9 cellular contexts compared by ENCODE assay signal in genomic region chr3:27722957-27723802, GRCh38. TPM values are rescaled to one million over a fixed set of nuclear protein-coding genes. Genes with fewer than 3 reads are reported as not detected.
DNase-seq lines count a peak whose midpoint lies in the region; ATAC-seq, FAIRE-seq and TF ChIP-seq lines count a peak whose summit lies in the region.
"Had no signal": no experiment of that assay in that cellular context is flagged by ENCODE, and none has a peak within 500 bp of the region (broad histone marks: within the 10 kb centered on the region; RNA-seq: fewer than 3 reads in every experiment).

No MANE protein-coding gene starts in this region.

- H2AFZ ChIP-seq in GM23338 (no peak overlapping the region; the same call in 1 of the 2 replicates), HepG2 (ENCODE audit: low read length) (no peak overlapping the region)

- H3K36me3 ChIP-seq in GM23338 (ENCODE audit: insufficient read depth) = no peaks in the 10 kb centered on the region
- no peaks in the 10 kb centered on the region for H3K36me3 ChIP-seq in HepG2 (replicated peaks in 1 of 2; ENCODE audit: control insufficient read depth in 1 of 2, insufficient read depth in 2 of 2, low read length in 2 of 2)

- no peak overlapping the region for H3K27ac Mint-ChIP-seq in GM23338
- H3K27ac Mint-ChIP-seq in brain = peak overlapping the region in 2 of 5 experiments; percentile 46 to 88

- H3F3A ChIP-seq in GM23338 (replicated peaks; ENCODE audit: low read depth) = peaks cover 33% of the 10 kb centered on the region

- POLR2A ChIA-PET in HepG2 (lab: Yijun Ruan, JAX) = no interaction called here

- ATAC-seq in GM23338 = no peak
- ATAC-seq in HepG2 = no peak

- TF ChIP-seq POLR2A in HepG2 (IDR thresholded peaks at IDR 0.05; ENCODE audit: insufficient read depth in 1 of 2, low read depth in 2 of 2, low read length in 2 of 2) = no peak

- TF ChIP-seq CTCF in AG10803 (conservative IDR thresholded peaks at IDR 0.05; ENCODE audit: low read length) = no peak
- no peak for TF ChIP-seq CTCF in GM23338 (conservative IDR thresholded peaks at IDR 0.05; ENCODE audit: low read depth in 2 of 2)
- TF ChIP-seq CTCF in brain (conservative IDR thresholded peaks at IDR 0.05) = no peak
- TF ChIP-seq CTCF in HepG2 (CRISPR knock-in tag; IDR thresholded peaks at IDR 0.05) = no peak

- H4K20me1 ChIP-seq in GM23338 (replicated peaks; ENCODE audit: insufficient read depth) = peaks cover 21% of the 10 kb centered on the region
- H4K20me1 ChIP-seq in HepG2 (ENCODE audit: insufficient read depth, low read length) = no peaks in the 10 kb centered on the region

- CTCF ChIA-PET in HepG2 (lab: Yijun Ruan, JAX; ENCODE audit: low intra/inter-chr PET ratio, low total read pairs) = no interaction called here

- no peaks in the 10 kb centered on the region for H3K9me2 ChIP-seq in GM23338 (ENCODE audit: insufficient read depth)

- H3K27ac ChIP-seq in GM23338 (ENCODE audit: low read depth) (no peak overlapping the region), HepG2 (ENCODE audit: extremely low read length, insufficient read depth, low read length) (no peak overlapping the region)

- DNase-seq in AG10803 (ENCODE audit: low read depth) = no peak
- DNase-seq in GM23338 (ENCODE audit: low spot score) = peak; percentile 67
- peak; percentile 25 for DNase-seq in myocyte (ENCODE audit: low read depth)
- DNase-seq in NCI-H1436 (lab: John Stamatoyannopoulos, UW) = no peak
- no peak for DNase-seq in T-helper 9 cell
- no peak for DNase-seq in HepG2 (ENCODE audit: low spot score)
- DNase-seq in ecto neural progenitor cell (ENCODE audit: low spot score) = no peak
- DNase-seq: amygdala had no signal

- no peak for FAIRE-seq in HepG2 (lab: Jason Lieb, UNC)

- no peaks in the 10 kb centered on the region for H3K36me3 Mint-ChIP-seq in GM23338 (ENCODE audit: low read depth)
- no peaks in the 10 kb centered on the region for H3K36me3 Mint-ChIP-seq in brain

- H3K4me1 Mint-ChIP-seq in GM23338 (peaks cover 74% of the 10 kb centered on the region), brain (peaks cover 42% of the 10 kb centered on the region)

- TF ChIP-seq EP300 in HepG2 (IDR thresholded peaks at IDR 0.05; ENCODE audit: low read depth in 2 of 2, low read length in 2 of 2) = no peak
- no peak for TF ChIP-seq EP300 in HepG2 (CRISPR knock-in tag; IDR thresholded peaks at IDR 0.05; ENCODE audit: borderline replicate concordance)

- 60% methylated on average over 31 of the region's 31 CpGs for WGBS in HepG2 (ENCODE audit: low lambda C conversion rate)

- H3K27me3 ChIP-seq in GM23338 (ENCODE audit: insufficient read depth) = peaks cover 100% of the 10 kb centered on the region
- H3K27me3 ChIP-seq in HepG2 (ENCODE audit: control insufficient read depth in 1 of 2, insufficient read depth in 2 of 2, low read length in 2 of 2) = peaks cover 4 to 70% of the 10 kb centered on the region in 2 experiments

- no peaks in the 10 kb centered on the region for H3K9me3 ChIP-seq in HepG2 (ENCODE audit: low read length)

- intact Hi-C loops in HepG2 (cut with micrococcal nuclease; ENCODE audit: unreplicated experiment) = no loop called here

- H3K4me3 ChIP-seq in AG10803 (ENCODE audit: low read length) = peak overlapping the region; percentile 22
- peak overlapping the region; percentile 62 for H3K4me3 ChIP-seq in GM23338
- H3K4me3 ChIP-seq in HepG2 (replicated peaks in 1 of 3; ENCODE audit: insufficient read depth in 1 of 3, low read depth in 2 of 3, low read length in 3 of 3) = no peak overlapping the region

- no peaks in the 10 kb centered on the region for H3K79me2 ChIP-seq in GM23338 (replicated peaks; ENCODE audit: insufficient read depth)
- no peaks in the 10 kb centered on the region for H3K79me2 ChIP-seq in HepG2 (ENCODE audit: insufficient read depth, low read length)

- in situ Hi-C loops in HepG2 (cut with HindIII; ENCODE audit: extremely low pct_ligation_motif_present, low pct_unique_long_range_greater_than_20kb) = no loop called here

- H3K4me2 ChIP-seq in GM23338 (peak overlapping the region; percentile 90), HepG2 (ENCODE audit: low read depth, low read length) (no peak overlapping the region)

- H3K9me3 Mint-ChIP-seq in GM23338 (no peaks in the 10 kb centered on the region; the same call in 1 of the 3 replicates), brain (peaks cover 0 to 10% (median 0%) of the 10 kb centered on the region in 5 experiments)

- H3K4me1 ChIP-seq in GM23338 (ENCODE audit: insufficient read depth) (peaks cover 81% of the 10 kb centered on the region), HepG2 (ENCODE audit: insufficient read depth, low read length) (peaks cover 41% of the 10 kb centered on the region)

- H3K4me3 Mint-ChIP-seq in GM23338 (peak overlapping the region; percentile 76), brain (peak overlapping the region; percentile 76 to 88 (median 81))

- BruUV-seq in HepG2 (replicated peaks; lab: Mats Ljungman, UMichigan) = no TSS peak

- peaks cover 93% of the 10 kb centered on the region for H3K27me3 Mint-ChIP-seq in GM23338 (ENCODE audit: insufficient read depth, low read depth, poor library complexity)
- peaks cover 96% of the 10 kb centered on the region for H3K27me3 Mint-ChIP-seq in brain

- TF ChIP-seq RAD21 in HepG2 (CRISPR knock-in tag; IDR thresholded peaks at IDR 0.05) = no peak

- no peak overlapping the region for H3K9ac ChIP-seq in HepG2 (ENCODE audit: insufficient read depth, low read depth, low read length)

TF ChIP-seq in GM23338, 12 proteins besides CTCF, POLR2A, EP300 and RAD21:
- TF ChIP-seq JUNB (IDR thresholded peaks at IDR 0.05; ENCODE audit: unreplicated experiment) (no peak), EZH2 (IDR thresholded peaks at IDR 0.05; ENCODE audit: low read depth, unreplicated experiment) (peak; percentile 95)

TF ChIP-seq in HepG2, 621 proteins besides CTCF, POLR2A, EP300 and RAD21:
- TF ChIP-seq RORA (CRISPR knock-in tag; IDR thresholded peaks at IDR 0.05) = no peak
- TF ChIP-seq HMG20A (CRISPR knock-in tag; IDR thresholded peaks at IDR 0.05; ENCODE audit: borderline replicate concordance) = no peak
- no peak for TF ChIP-seq FOXJ3 (CRISPR knock-in tag; IDR thresholded peaks at IDR 0.05; ENCODE audit: borderline replicate concordance)
- no peak for TF ChIP-seq ZNF44 (CRISPR knock-in tag; IDR thresholded peaks at IDR 0.05)
- TF ChIP-seq, protein P1, sequence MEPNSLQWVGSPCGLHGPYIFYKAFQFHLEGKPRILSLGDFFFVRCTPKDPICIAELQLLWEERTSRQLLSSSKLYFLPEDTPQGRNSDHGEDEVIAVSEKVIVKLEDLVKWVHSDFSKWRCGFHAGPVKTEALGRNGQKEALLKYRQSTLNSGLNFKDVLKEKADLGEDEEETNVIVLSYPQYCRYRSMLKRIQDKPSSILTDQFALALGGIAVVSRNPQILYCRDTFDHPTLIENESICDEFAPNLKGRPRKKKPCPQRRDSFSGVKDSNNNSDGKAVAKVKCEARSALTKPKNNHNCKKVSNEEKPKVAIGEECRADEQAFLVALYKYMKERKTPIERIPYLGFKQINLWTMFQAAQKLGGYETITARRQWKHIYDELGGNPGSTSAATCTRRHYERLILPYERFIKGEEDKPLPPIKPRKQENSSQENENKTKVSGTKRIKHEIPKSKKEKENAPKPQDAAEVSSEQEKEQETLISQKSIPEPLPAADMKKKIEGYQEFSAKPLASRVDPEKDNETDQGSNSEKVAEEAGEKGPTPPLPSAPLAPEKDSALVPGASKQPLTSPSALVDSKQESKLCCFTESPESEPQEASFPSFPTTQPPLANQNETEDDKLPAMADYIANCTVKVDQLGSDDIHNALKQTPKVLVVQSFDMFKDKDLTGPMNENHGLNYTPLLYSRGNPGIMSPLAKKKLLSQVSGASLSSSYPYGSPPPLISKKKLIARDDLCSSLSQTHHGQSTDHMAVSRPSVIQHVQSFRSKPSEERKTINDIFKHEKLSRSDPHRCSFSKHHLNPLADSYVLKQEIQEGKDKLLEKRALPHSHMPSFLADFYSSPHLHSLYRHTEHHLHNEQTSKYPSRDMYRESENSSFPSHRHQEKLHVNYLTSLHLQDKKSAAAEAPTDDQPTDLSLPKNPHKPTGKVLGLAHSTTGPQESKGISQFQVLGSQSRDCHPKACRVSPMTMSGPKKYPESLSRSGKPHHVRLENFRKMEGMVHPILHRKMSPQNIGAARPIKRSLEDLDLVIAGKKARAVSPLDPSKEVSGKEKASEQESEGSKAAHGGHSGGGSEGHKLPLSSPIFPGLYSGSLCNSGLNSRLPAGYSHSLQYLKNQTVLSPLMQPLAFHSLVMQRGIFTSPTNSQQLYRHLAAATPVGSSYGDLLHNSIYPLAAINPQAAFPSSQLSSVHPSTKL (CRISPR knock-in tag; IDR thresholded peaks at IDR 0.05) = no peak

RNA-seq across cellular contexts. Expression of gene EOMES, which starts 1.1 kb away (rescaled TPM):
- total RNA-seq in GM23338 (2014; rRNA removed; shearing (Covaris generic)) = 0.10 TPM in 1 of 2 replicates, not detected in the other
- polyA plus RNA-seq in GM23338 (2016; fragmentation: Nextera tagmentation; extraction: Ambion mirVana) (0.10 TPM in 2 replicates), brain (ENCODE audit: insufficient read depth, low read depth, low replicate concordance) (not detected), HepG2 (2011; rRNA removed) (0.10 and 0.12 TPM in 2 replicates)
- total RNA-seq in myocyte (not detected in 2 replicates), HepG2 (2016; rRNA removed; fragmentation: Illumina TruSeq; extraction: Trizol) (0.11 and 0.28 TPM in 2 replicates)
- not detected for polyA plus RNA-seq in myocyte (2012)
- total RNA-seq in HepG2 (2016; cell fraction: cytosol; rRNA removed; fragmentation: Illumina TruSeq; extraction: Trizol; ENCODE audit: low read depth) = 0.09 TPM in 1 of 2 replicates, not detected in the other
- 0.15 and 0.24 TPM in 2 replicates for total RNA-seq in HepG2 (2016; cell fraction: insoluble cytoplasmic fraction; rRNA removed; fragmentation: Illumina TruSeq; extraction: Trizol)
- total RNA-seq in HepG2 (2016; cell fraction: membrane; rRNA removed; fragmentation: Illumina TruSeq; extraction: Trizol) = 0.06 and 0.10 TPM in 2 replicates
- not detected in 2 replicates for total RNA-seq in HepG2 (2016; cell fraction: nucleus; rRNA removed; fragmentation: Illumina TruSeq; extraction: Trizol)
- polyA plus RNA-seq in HepG2 (2011; cell fraction: cytosol; rRNA removed) = 0.05 and 0.12 TPM in 2 replicates
- polyA plus RNA-seq in HepG2 (2011; cell fraction: nucleus; rRNA removed) = 0.05 and 0.09 TPM in 2 replicates
- polyA plus RNA-seq in HepG2 (2012) = 0.04 TPM in 1 of 2 replicates, not detected in the other
- 0.06 TPM in 1 of 2 replicates, not detected in the other for polyA plus RNA-seq in HepG2 (2016; cell fraction: cytosol; fragmentation: Illumina TruSeq; extraction: Trizol; ENCODE audit: low read depth)
- polyA plus RNA-seq in HepG2 (2016; cell fraction: insoluble cytoplasmic fraction; fragmentation: Illumina TruSeq; extraction: Trizol; ENCODE audit: low read depth) = 0.27 and 0.40 TPM in 2 replicates
- not detected in 2 replicates for polyA plus RNA-seq in HepG2 (2016; cell fraction: membrane; fragmentation: Illumina TruSeq; extraction: Trizol; ENCODE audit: low read depth)
- polyA plus RNA-seq in HepG2 (2016; cell fraction: nucleus; fragmentation: Illumina TruSeq; extraction: Trizol; ENCODE audit: insufficient read depth, low read depth) = 0.36 TPM in 1 of 2 replicates, not detected in the other
- polyA minus RNA-seq in HepG2 (2011; rRNA and poly(A)+ RNA removed; ENCODE audit: low replicate concordance) = 0.10 and 0.63 TPM in 2 replicates
- 0.18 TPM in 1 of 2 replicates, not detected in the other for polyA minus RNA-seq in HepG2 (2011; cell fraction: cytosol; rRNA and poly(A)+ RNA removed)
- 0.25 and 0.26 TPM in 2 replicates for polyA minus RNA-seq in HepG2 (2011; cell fraction: nucleus; rRNA and poly(A)+ RNA removed)

Comparison
In these comparisons a context has a peak if more than half of its experiments do, and no peak if none do; other contexts are left out.
1. DNase-seq: peak in GM23338 (single experiment) and myocyte (single experiment); none in AG10803 (single experiment), NCI-H1436 (single experiment), T-helper 9 cell (single experiment), HepG2 (single experiment) and ecto neural progenitor cell (single experiment).
2. H3K4me3 ChIP-seq: peak in AG10803 (single experiment) and GM23338 (single experiment); none in HepG2 (0 of 3).